In the genomic region with DNA sequence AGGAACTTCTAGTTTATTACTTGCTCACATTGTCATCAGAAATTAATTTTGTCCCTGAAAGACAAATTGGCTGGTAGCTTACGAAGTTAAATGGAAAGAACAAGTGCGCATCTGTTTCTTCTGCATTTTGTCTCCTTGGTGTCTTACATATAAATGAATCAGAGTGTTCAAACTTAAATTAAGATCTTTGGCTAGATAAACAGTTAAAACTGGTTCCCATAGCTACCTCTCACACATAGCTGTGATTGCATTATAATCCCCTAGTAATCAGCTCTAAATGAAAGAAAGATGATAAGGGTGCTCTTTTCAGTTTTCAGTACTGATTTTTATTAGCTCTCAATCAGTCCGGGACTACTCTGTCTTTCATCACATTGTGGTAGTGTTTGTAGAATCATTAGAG, we compare ENCODE assay signal across 23 cellular contexts.
"Had no signal": no experiment of that assay in that cellular context is flagged by ENCODE, and none has a peak within 500 bp of the region (broad histone marks: within the 10 kb centered on the region; RNA-seq: fewer than 3 reads in every experiment).

No MANE protein-coding gene starts in this region.

- H3K4me1 ChIP-seq: colonic mucosa, heart left ventricle, left ventricle myocardium inferior, prostate gland, testis had no signal

- DNase-seq: activated CD4-positive, alpha-beta T cell treated with anti-CD3 and anti-CD28 coated beads for 1 hour; activated CD4-positive, alpha-beta T cell treated with anti-CD3 and anti-CD28 coated beads, Interleukin-2, amount 50 U/mL, for 48 hours; activated naive CD8-positive, alpha-beta T cell treated with anti-CD3 and anti-CD28 coated beads for 36 hours; amniotic stem cell; colonic mucosa; erythroblast; heart left ventricle; left ventricle myocardium inferior; mucosa of descending colon; naive B cell; stimulated activated CD4-positive, alpha-beta T cell treated with anti-CD3 and anti-CD28 coated beads, Interleukin-15, amount 100 ng/mL, for 24 hours; stimulated activated CD4-positive, alpha-beta T cell treated with anti-CD3 and anti-CD28 coated beads, Interleukin-4, amount 100 ng/mL, for 1 hour; stimulated activated naive CD8-positive, alpha-beta T cell treated with anti-CD3 and anti-CD28 coated beads, Interleukin-15, amount 100 ng/mL, for 72 hours; SW 1271; testis; WERI-Rb-1 had no signal

- H3K4me3 Mint-ChIP-seq: activated naive CD8-positive, alpha-beta T cell treated with anti-CD3 and anti-CD28 coated beads for 36 hours; central memory CD8-positive, alpha-beta T cell; naive B cell; neural crest cell; stimulated activated naive CD8-positive, alpha-beta T cell treated with anti-CD3 and anti-CD28 coated beads, Interleukin-15, amount 100 ng/mL, for 72 hours; type B pancreatic cell had no signal

- H3K9me3 Mint-ChIP-seq: activated naive CD8-positive, alpha-beta T cell treated with anti-CD3 and anti-CD28 coated beads for 36 hours; neural crest cell; stimulated activated naive CD8-positive, alpha-beta T cell treated with anti-CD3 and anti-CD28 coated beads, Interleukin-15, amount 100 ng/mL, for 72 hours; type B pancreatic cell had no signal

- H3K27ac Mint-ChIP-seq: activated naive CD8-positive, alpha-beta T cell treated with anti-CD3 and anti-CD28 coated beads for 36 hours; naive B cell; stimulated activated naive CD8-positive, alpha-beta T cell treated with anti-CD3 and anti-CD28 coated beads, Interleukin-15, amount 100 ng/mL, for 72 hours; type B pancreatic cell had no signal

- ATAC-seq: mucosa of descending colon; stimulated activated naive CD8-positive, alpha-beta T cell treated with anti-CD3 and anti-CD28 coated beads, Interleukin-15, amount 100 ng/mL, for 72 hours had no signal

- H3K4me3 ChIP-seq: colonic mucosa, gastroesophageal sphincter, heart left ventricle, left ventricle myocardium inferior, mucosa of descending colon, prostate gland, skin epidermis, testis had no signal

- H3K4me1 Mint-ChIP-seq: central memory CD8-positive, alpha-beta T cell had no signal

- H3K27me3 ChIP-seq: brain microvascular endothelial cell, colonic mucosa, gastroesophageal sphincter, testis had no signal

- H3K27ac ChIP-seq: brain microvascular endothelial cell, colonic mucosa, gastroesophageal sphincter, heart left ventricle, left ventricle myocardium inferior, prostate gland, skin epidermis, testis, WERI-Rb-1 had no signal

- H3K36me3 ChIP-seq: brain microvascular endothelial cell, colonic mucosa, gastroesophageal sphincter, heart left ventricle, left ventricle myocardium inferior, prostate gland, WERI-Rb-1 had no signal

- H3K36me3 Mint-ChIP-seq: activated naive CD8-positive, alpha-beta T cell treated with anti-CD3 and anti-CD28 coated beads for 36 hours; naive B cell; type B pancreatic cell had no signal

- H3K9me3 ChIP-seq: colonic mucosa, gastroesophageal sphincter, heart left ventricle, left ventricle myocardium inferior, mucosa of descending colon, prostate gland, testis had no signal
